13 cellular contexts compared by ENCODE assay signal in the genomic region with DNA sequence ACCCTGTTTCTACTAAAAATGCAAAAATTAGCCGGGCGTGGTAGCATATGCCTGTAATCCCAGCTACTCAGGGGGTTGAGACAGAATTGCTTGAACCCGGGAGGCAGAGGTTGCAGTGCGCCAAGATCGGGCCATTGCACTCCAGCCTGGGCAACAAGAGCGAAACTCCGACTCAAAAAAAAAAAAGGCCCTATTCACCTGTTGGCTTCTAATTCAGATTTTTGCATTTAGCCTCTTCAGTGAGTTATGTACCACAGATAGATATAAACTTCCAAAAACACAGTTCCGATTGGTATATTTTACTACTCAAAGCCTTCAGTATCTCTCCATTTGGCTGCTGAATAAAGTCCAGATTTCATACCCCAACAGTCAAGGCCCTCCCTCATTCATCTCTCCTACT. TPM values are rescaled to one million over a fixed set of nuclear protein-coding genes. Genes with fewer than 3 reads are reported as not detected.
A peak's percentile ranks its signal among the peaks of the same experiment; 100 is the strongest.
DNase-seq lines count a peak whose midpoint lies in the region; ATAC-seq and TF ChIP-seq lines count a peak whose summit lies in the region.
"Had no signal": no experiment of that assay in that cellular context is flagged by ENCODE, and none has a peak within 500 bp of the region (broad histone marks: within the 10 kb centered on the region; RNA-seq: fewer than 3 reads in every experiment).

No MANE protein-coding gene starts in this region.

- no peak overlapping the region for H3K9ac ChIP-seq in BLaER1 treated with 17β-estradiol and CSF1 and Interleukin-3, amounts not matched to agents 10 nM and 100 nM
- peak overlapping the region; percentile 25 for H3K9ac ChIP-seq in Karpas-422 (ENCODE audit: low read length)

- H3K9me2 ChIP-seq in Karpas-422 (replicated peaks; ENCODE audit: insufficient read depth, low read length) (no peaks in the 10 kb centered on the region), OCI-LY7 (ENCODE audit: insufficient read depth, low read length) (no peaks in the 10 kb centered on the region)

- intact Hi-C loops in OCI-LY7 (cut with micrococcal nuclease; ENCODE audit: unreplicated experiment): no loop called here

- H2AFZ ChIP-seq in Karpas-422 (ENCODE audit: low read length) (0 out of 2 replicates have a peak overlapping the region, but pooled peaks have one; percentile 31), OCI-LY7 (ENCODE audit: low read length) (peak overlapping the region; percentile 37; the same call in 1 of the 2 replicates), osteoblast (ENCODE audit: low read length) (no peak overlapping the region)

- POLR2A ChIA-PET in OCI-LY7 (lab: Charles Lee): interaction anchor here (0.6 to 2.9 kb wide), 7 partner anchors 10 to 164 kb away, joined by 3 to 11 read pairs (median 3); no protein-coding TSS in a partner anchor

- no peaks in the 10 kb centered on the region for H3K36me3 ChIP-seq in BLaER1 treated with 17β-estradiol and CSF1 and Interleukin-3, amounts not matched to agents 10 nM and 100 nM
- peaks cover 5% of the 10 kb centered on the region; the same call in 1 of the 2 replicates for H3K36me3 ChIP-seq in Karpas-422 (ENCODE audit: insufficient read depth, low read length)
- H3K36me3 ChIP-seq in OCI-LY7 (ENCODE audit: insufficient read depth, low read length): no peaks in the 10 kb centered on the region
- no peaks in the 10 kb centered on the region for H3K36me3 ChIP-seq in osteoblast (ENCODE audit: insufficient read depth, low read length)

- CTCF ChIA-PET in OCI-LY7 (lab: Charles Lee; ENCODE audit: unreplicated experiment): no interaction called here

- no TSS peak for BruUV-seq in OCI-LY7 (replicated peaks; lab: Mats Ljungman, UMichigan)

- no peak overlapping the region for H3K27ac ChIP-seq in BLaER1 treated with 17β-estradiol and CSF1 and Interleukin-3, amounts not matched to agents 10 nM and 100 nM
- H3K27ac ChIP-seq in Karpas-422 (ENCODE audit: low read length): peak overlapping the region; percentile 84
- H3K27ac ChIP-seq in OCI-LY7 (ENCODE audit: low read depth, low read length, poor library complexity, severe bottlenecking): no peak overlapping the region
- H3K27ac ChIP-seq in osteoblast (ENCODE audit: low read depth, low read length): no peak overlapping the region
- H3K27ac ChIP-seq: C4-2B had no signal

- TF ChIP-seq CTCF in OCI-LY7 (conservative IDR thresholded peaks at IDR 0.05; ENCODE audit: low read length) (no peak), osteoblast (IDR thresholded peaks at IDR 0.05; ENCODE audit: extremely low read depth, low read depth, low read length) (no peak)

- H3K4me2 ChIP-seq in BLaER1 treated with 17β-estradiol and CSF1 and Interleukin-3, amounts not matched to agents 10 nM and 100 nM: peak overlapping the region in 9 of 11 experiments; percentile 3 to 67 (median 14); a peak in 12 of 22 replicates
- H3K4me2 ChIP-seq in Karpas-422 (ENCODE audit: low read depth, low read length, poor library complexity, severe bottlenecking) (peak overlapping the region; percentile 50), OCI-LY7 (ENCODE audit: low read length) (no peak overlapping the region), osteoblast (ENCODE audit: insufficient read depth, low read length) (peak overlapping the region; percentile 7)

- peaks cover 0 to 37% (median 0%) of the 10 kb centered on the region in 11 experiments; a peak in 4 of 22 replicates for H4K20me1 ChIP-seq in BLaER1 treated with 17β-estradiol and CSF1 and Interleukin-3, amounts not matched to agents 10 nM and 100 nM
- H4K20me1 ChIP-seq in Karpas-422 (ENCODE audit: insufficient read depth, low read depth, low read length) (no peaks in the 10 kb centered on the region), OCI-LY7 (ENCODE audit: insufficient read depth, low read length) (no peaks in the 10 kb centered on the region), osteoblast (ENCODE audit: insufficient read depth, low read length) (peaks cover 21% of the 10 kb centered on the region)

- H3K27me3 ChIP-seq in BLaER1 treated with 17β-estradiol and CSF1 and Interleukin-3, amounts not matched to agents 10 nM and 100 nM: no peaks in the 10 kb centered on the region
- H3K27me3 ChIP-seq in Karpas-422 (ENCODE audit: low read length): no peaks in the 10 kb centered on the region
- no peaks in the 10 kb centered on the region for H3K27me3 ChIP-seq in osteoblast (ENCODE audit: insufficient read depth, low read length)

- peaks cover 64% of the 10 kb centered on the region for H3K79me2 ChIP-seq in Karpas-422 (ENCODE audit: low read length)
- H3K79me2 ChIP-seq in OCI-LY7 (ENCODE audit: insufficient read depth, low read depth, low read length): no peaks in the 10 kb centered on the region
- peaks cover 37% of the 10 kb centered on the region for H3K79me2 ChIP-seq in osteoblast (ENCODE audit: insufficient read depth, low read length)

- H3K4me3 ChIP-seq in BLaER1 treated with 17β-estradiol and CSF1 and Interleukin-3, amounts not matched to agents 10 nM and 100 nM: no peak overlapping the region
- H3K4me3 ChIP-seq in Karpas-422 (ENCODE audit: low read length): no peak overlapping the region
- H3K4me3 ChIP-seq in OCI-LY7 (ENCODE audit: low read depth, low read length, poor library complexity, severe bottlenecking): no peak overlapping the region
- no peak overlapping the region for H3K4me3 ChIP-seq in osteoblast (ENCODE audit: insufficient read depth, low read length)

- DNase-seq in Karpas-422 (no peak), OCI-LY7 (ENCODE audit: low spot score) (no peak), osteoblast (ENCODE audit: insufficient read length, low spot score, missing footprints) (no peak), hippocampal formation (lab: John Stamatoyannopoulos, UW) (no peak)
- DNase-seq in stimulated activated CD8-positive, alpha-beta memory T cell treated with anti-CD3 and anti-CD28 coated beads, Interleukin-4, amount 100 ng/mL, for 48 hours: no peak
- DNase-seq: 8988T; Caco-2; CD8-positive, alpha-beta T cell; GOT3; H9 had no signal

- ATAC-seq in GM21447 (IDR thresholded peaks at IDR 0.05; ENCODE audit: unreplicated experiment): no peak

- H3K9me3 ChIP-seq in BLaER1 treated with 17β-estradiol and CSF1 and Interleukin-3, amounts not matched to agents 10 nM and 100 nM (replicated peaks in 1 of 11): peaks cover 0 to 4% (median 0%) of the 10 kb centered on the region in 11 experiments; a peak in 1 of 22 replicates
- H3K9me3 ChIP-seq in Karpas-422 (ENCODE audit: low read length) (peaks cover 4% of the 10 kb centered on the region; the same call in 1 of the 2 replicates), OCI-LY7 (ENCODE audit: low read length) (no peaks in the 10 kb centered on the region), osteoblast (ENCODE audit: low read depth, low read length) (no peaks in the 10 kb centered on the region)
- H3K9me3 ChIP-seq: Caco-2 had no signal

- peaks cover 13 to 34% (median 29%) of the 10 kb centered on the region in 10 experiments for H3K4me1 ChIP-seq in BLaER1 treated with 17β-estradiol and CSF1 and Interleukin-3, amounts not matched to agents 10 nM and 100 nM
- H3K4me1 ChIP-seq in Karpas-422 (ENCODE audit: low read length) (peaks cover 80% of the 10 kb centered on the region), OCI-LY7 (ENCODE audit: insufficient read depth, low read length, poor library complexity, severe bottlenecking) (peaks cover 28% of the 10 kb centered on the region), osteoblast (ENCODE audit: insufficient read depth, low read length) (peaks cover 6% of the 10 kb centered on the region)

RNA-seq across cellular contexts. Expression of gene POU2F1, which starts 42.7 kb away (rescaled TPM):
- 17.2 and 43.2 TPM in 2 replicates for total RNA-seq in Karpas-422 (2014; rRNA removed; shearing (Covaris generic); ENCODE audit: low replicate concordance)
- total RNA-seq in OCI-LY7 (2014; rRNA removed; shearing (Covaris generic)): 18.7 and 21.2 TPM in 2 replicates
- total RNA-seq in OCI-LY7 (2022) (52.3 and 53.4 TPM in 2 replicates), osteoblast (11.6 and 13.6 TPM in 2 replicates)
